In the genomic region with DNA sequence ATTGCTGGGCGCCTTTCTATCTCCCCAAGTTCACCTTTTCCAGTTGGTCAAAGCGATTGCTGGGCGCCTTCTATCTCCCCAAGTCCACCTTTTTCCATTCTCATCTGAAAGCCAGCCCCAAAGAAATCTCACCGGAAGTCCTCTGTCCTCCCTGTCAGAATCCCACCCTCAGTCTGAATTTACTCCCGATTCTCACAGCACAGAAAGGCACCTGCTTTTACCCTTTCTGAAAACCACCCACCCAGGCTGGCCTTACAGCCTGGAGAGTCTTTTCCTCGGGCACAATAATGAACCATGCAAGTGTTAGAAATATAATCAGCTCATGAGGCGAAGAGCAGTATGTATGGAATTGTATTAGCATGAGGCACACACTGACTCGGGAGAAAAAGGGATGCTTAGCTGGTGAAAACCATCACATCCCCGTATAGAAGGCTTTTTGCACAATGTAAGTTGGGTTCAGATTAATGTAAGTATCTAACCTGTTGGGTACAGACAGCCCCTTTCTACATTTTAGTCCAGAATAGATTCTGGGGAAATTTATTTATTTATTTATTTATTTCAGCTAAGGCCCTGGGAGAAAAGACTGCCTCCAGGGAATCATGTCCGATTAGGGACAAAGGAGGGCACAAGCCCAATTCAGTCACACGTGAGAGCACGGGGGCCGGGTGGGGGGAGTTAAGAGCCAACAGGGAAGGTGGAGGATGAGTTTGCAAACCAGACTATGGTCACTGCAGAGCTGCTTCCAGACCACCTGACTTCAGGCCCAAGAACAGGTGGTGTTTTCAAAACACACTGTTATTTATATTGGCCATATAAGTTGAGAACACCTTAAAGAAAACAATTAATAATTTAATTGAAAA, we compare ENCODE assay signal across 9 cellular contexts. TPM values are rescaled to one million over a fixed set of nuclear protein-coding genes. Genes with fewer than 3 reads are reported as not detected.
DNase-seq lines count a peak whose midpoint lies in the region; ATAC-seq and TF ChIP-seq lines count a peak whose summit lies in the region.
"Had no signal": no experiment of that assay in that cellular context is flagged by ENCODE, and none has a peak within 500 bp of the region (broad histone marks: within the 10 kb centered on the region; RNA-seq: fewer than 3 reads in every experiment).

No MANE protein-coding gene starts in this region.

- H3K36me3 Mint-ChIP-seq in CD14-positive monocyte: peaks cover 4 to 7% of the 10 kb centered on the region in 2 donors

- no peak for TF ChIP-seq POLR2A in Peyer's patch (IDR thresholded peaks at IDR 0.05)

- peaks cover 3% of the 10 kb centered on the region for H3K79me2 ChIP-seq in parathyroid adenoma

- no peak overlapping the region for H3K9ac ChIP-seq in parathyroid adenoma

- no peak for ATAC-seq in esophagus mucosa

- DNase-seq in CD14-positive monocyte (ENCODE audit: low spot score): no peak
- no peak for DNase-seq in Peyer's patch
- no peak for DNase-seq in fibroblast of the aortic adventitia (ENCODE audit: low read depth)
- no peak for DNase-seq in NCI-H2196 treated with DMSO at 0.1 percent for 48 hours (lab: John Stamatoyannopoulos, UW; ENCODE audit: unreplicated experiment)
- DNase-seq in HuH-7.5 (ENCODE audit: low spot score): no peak
- no peak for DNase-seq in NCI-H345 (lab: John Stamatoyannopoulos, UW)

- H3K27me3 Mint-ChIP-seq in CD14-positive monocyte (ENCODE audit: low read depth in 3 of 3): peaks cover 9 to 21% (median 10%) of the 10 kb centered on the region in 3 donors

- H3K4me3 ChIP-seq in Peyer's patch (peak overlapping the region in 2 of 4 donors; percentile 67 to 91), fibroblast of the aortic adventitia (ENCODE audit: low read depth, low read length) (peak overlapping the region; percentile 80), parathyroid adenoma (ENCODE audit: low read depth, low read length) (peak overlapping the region; percentile 44)

- H3K9me3 ChIP-seq in Peyer's patch (no peaks in the 10 kb centered on the region), parathyroid adenoma (ENCODE audit: control insufficient read depth, low read length) (no peaks in the 10 kb centered on the region)
- H3K9me3 ChIP-seq: neutrophil had no signal

- H3K4me3 Mint-ChIP-seq in CD14-positive monocyte: peak overlapping the region; percentile 64 to 87

- H3K27ac ChIP-seq in Peyer's patch (peak overlapping the region; percentile 70 to 90 (median 81)), parathyroid adenoma (peak overlapping the region; percentile 96)
- H3K27ac ChIP-seq: neutrophil had no signal

- H2AFZ ChIP-seq in parathyroid adenoma: peak overlapping the region; percentile 78

- H3K27ac Mint-ChIP-seq in CD14-positive monocyte: peak overlapping the region; percentile 73 to 93 (median 82)

- intact Hi-C loops in CD14-positive monocyte (cut with micrococcal nuclease): loop anchor here (5.0 to 10.0 kb wide), 3 partner anchors 72 to 214 kb away; no protein-coding TSS in a partner anchor

- H3K27me3 ChIP-seq in Peyer's patch (no peaks in the 10 kb centered on the region), parathyroid adenoma (ENCODE audit: control insufficient read depth, insufficient read depth, low read length) (no peaks in the 10 kb centered on the region)

- peaks cover 0 to 2% (median 0%) of the 10 kb centered on the region in 7 donors for H3K9me3 Mint-ChIP-seq in CD14-positive monocyte

- H3K4me1 ChIP-seq in Peyer's patch (peaks cover 0 to 66% (median 6%) of the 10 kb centered on the region in 4 donors), parathyroid adenoma (peaks cover 58% of the 10 kb centered on the region)

- TF ChIP-seq CTCF in CD14-positive monocyte (IDR thresholded peaks at IDR 0.05) (no peak), Peyer's patch (IDR thresholded peaks at IDR 0.05) (no peak), fibroblast of the aortic adventitia (IDR thresholded peaks at IDR 0.05; ENCODE audit: insufficient read depth, low read length) (no peak), parathyroid adenoma (IDR thresholded peaks at IDR 0.05) (no peak)

- peaks cover 47% of the 10 kb centered on the region for H3K4me1 Mint-ChIP-seq in CD14-positive monocyte

- H3K4me2 ChIP-seq in parathyroid adenoma (ENCODE audit: low read length): peak overlapping the region; percentile 77

- H3K36me3 ChIP-seq in Peyer's patch (no peaks in the 10 kb centered on the region), parathyroid adenoma (ENCODE audit: control insufficient read depth, insufficient read depth, low read length) (no peaks in the 10 kb centered on the region)
- H3K36me3 ChIP-seq: neutrophil had no signal

RNA-seq across cellular contexts. Expression of a gene that starts 1.4 kb away (rescaled TPM):
- under 1 TPM; 0.42 to 0.43 TPM for polyA plus RNA-seq in CD14-positive monocyte
- total RNA-seq in Peyer's patch: 10 to 100 TPM in 3 of 4 donors, 1 to 10 TPM in 1; 6.3 to 39.6 (median 14.6) TPM
- total RNA-seq in fibroblast of the aortic adventitia (ENCODE audit: low replicate concordance): 4.8 and 8.1 TPM in 2 replicates
- 3.9 TPM for total RNA-seq in esophagus mucosa
